ENCODE assay signal across 8 cellular contexts in the genomic region with DNA sequence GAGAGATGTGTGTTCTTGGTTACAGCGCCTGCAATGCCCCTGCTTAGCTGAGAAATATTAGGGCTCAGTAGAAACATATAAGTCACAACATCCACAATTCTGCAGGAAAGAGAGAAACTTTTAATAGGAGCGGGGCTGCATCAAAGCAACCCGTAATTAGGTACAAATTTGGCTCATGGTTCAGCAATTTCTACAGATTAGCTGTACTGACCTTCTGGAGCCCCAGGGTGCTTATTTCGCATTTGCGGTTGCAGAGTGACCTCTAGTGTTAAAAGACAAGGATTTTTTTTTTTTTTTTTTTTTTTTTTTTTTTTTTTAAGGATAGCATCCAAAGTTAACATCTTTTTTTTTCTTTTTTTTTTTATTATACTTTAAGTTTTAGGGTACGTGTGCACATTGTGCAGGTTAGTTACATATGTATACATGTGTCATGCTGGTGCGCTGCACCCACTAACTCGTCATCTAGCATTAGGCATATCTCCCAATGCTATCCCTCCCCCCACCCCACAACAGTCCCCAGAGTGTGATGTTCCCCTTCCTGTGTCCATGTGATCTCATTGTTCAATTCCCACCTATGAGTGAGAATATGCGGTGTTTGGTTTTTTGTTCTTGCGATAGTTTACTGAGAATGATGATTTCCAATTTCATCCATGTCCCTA.
A peak's percentile ranks its signal among the peaks of the same experiment; 100 is the strongest.
DNase-seq lines count a peak whose midpoint lies in the region; ATAC-seq, FAIRE-seq and TF ChIP-seq lines count a peak whose summit lies in the region.
"Not testable (repeated sequence)": the region's sequence is repeated elsewhere in the genome, so short reads cannot be mapped to it uniquely, and the experiment has no call there.

No MANE protein-coding gene starts in this region.

- dilution Hi-C loops in mammary epithelial cell (cut with HindIII; ENCODE audit: low sequenced_read_pairs) = not testable (repeated sequence)

- TF ChIP-seq CTCF in GM13976 (IDR thresholded peaks at IDR 0.05; ENCODE audit: borderline replicate concordance, control extremely low read depth, extremely low read depth, insufficient read depth, missing control alignments) = not testable (repeated sequence)
- TF ChIP-seq CTCF in mammary epithelial cell (conservative IDR thresholded peaks at IDR 0.05 in 1 of 2, IDR thresholded peaks at IDR 0.05 in 1 of 2; ENCODE audit: extremely low read depth in 1 of 2, insufficient read depth in 1 of 2, low read depth in 1 of 2, low read length in 2 of 2) (peak; percentile 33 to 49), heart left ventricle (IDR thresholded peaks at IDR 0.05) (peak; percentile 14 to 51 (median 34)), pancreas (IDR thresholded peaks at IDR 0.05) (peak in 2 of 4 donors; percentile 19 to 23)

- not testable (repeated sequence) for H3K27ac ChIP-seq in mammary epithelial cell (ENCODE audit: insufficient read depth, low read depth, low read length); heart left ventricle; pancreas

- not testable (repeated sequence) for H3K36me3 ChIP-seq in mammary epithelial cell (ENCODE audit: insufficient read depth, low read length); heart left ventricle; pancreas

- CTCF ChIA-PET in mammary epithelial cell (lab: Charles Lee; ENCODE audit: low non-redundant PET) = interaction anchor here (0.7 kb wide), 2 partner anchors 300 to 1434 kb away, joined by 9 to 14 read pairs; no protein-coding TSS in a partner anchor

- DNase-seq in AG20443 (ENCODE audit: low spot score) (peak; percentile 71), GM13976 (ENCODE audit: low spot score) (peak; percentile 58), HuH-7 (ENCODE audit: low spot score) (peak; percentile 70), NCI-H2227 treated with DMSO at 0.1 percent for 48 hours (lab: John Stamatoyannopoulos, UW) (peak; percentile 21), SK-N-DZ (ENCODE audit: low spot score) (peak; percentile 35), mammary epithelial cell (peak; percentile 30), pancreas (peak in 2 of 6 donors; percentile 7 to 22)
- not testable (repeated sequence) for DNase-seq in heart left ventricle

- intact Hi-C loops in mammary epithelial cell (cut with micrococcal nuclease) (loop anchor here (1.0 to 5.0 kb wide), 4 partner anchors 117 to 1938 kb away; no protein-coding TSS in a partner anchor), heart left ventricle (cut with DNase I) (loop anchor here in 4 of 10 donors (2.0 to 10.0 kb wide), 4 partner anchors 386 to 393 kb away; no protein-coding TSS in a partner anchor), pancreas (cut with DNase I) (loop anchor here in 2 of 3 donors (10.0 kb wide), 1 partner anchor 390 kb away; no protein-coding TSS in a partner anchor)

- not testable (repeated sequence) for H3K27me3 ChIP-seq in mammary epithelial cell (ENCODE audit: insufficient read depth, low read length)
- H3K27me3 ChIP-seq in heart left ventricle (peaks cover 0 to 66% (median 7%) of the 10 kb centered on the region in 9 donors), pancreas (peaks cover 0 to 13% (median 0%) of the 10 kb centered on the region in 4 donors)

- 14% methylated on average over 5 of the region's 10 CpGs for WGBS in mammary epithelial cell (ENCODE audit: low coverage, missing lambda C conversion rate)
- WGBS in heart left ventricle, 4 donors = 28 to 42% (median 35%) methylated on average over 8 to 10 of the region's 10 CpGs
- WGBS in pancreas, 2 donors = 18 to 25% methylated on average over 8 of the region's 10 CpGs

- not testable (repeated sequence) for H3K79me2 ChIP-seq in mammary epithelial cell (ENCODE audit: insufficient read depth, low read length)

- not testable (repeated sequence) for H3K4me1 ChIP-seq in mammary epithelial cell (ENCODE audit: insufficient read depth, low read length); heart left ventricle; pancreas

- BruUV-seq in mammary epithelial cell (replicated peaks; lab: Mats Ljungman, UMichigan) = not testable (repeated sequence)

- H4K20me1 ChIP-seq in mammary epithelial cell (ENCODE audit: insufficient read depth, low read length) = not testable (repeated sequence)

- not testable (repeated sequence) for ATAC-seq in heart left ventricle
- peak in 3 of 4 donors; percentile 61 to 77 (median 68) for ATAC-seq in pancreas

- H3K4me3 ChIP-seq in mammary epithelial cell (replicated peaks in 1 of 3; ENCODE audit: insufficient read depth in 1 of 3, low read depth in 2 of 3, low read length in 3 of 3); heart left ventricle; pancreas: not testable (repeated sequence)

- not testable (repeated sequence) for H3K4me2 ChIP-seq in mammary epithelial cell (ENCODE audit: insufficient read depth, low read depth, low read length)

- H3K9ac ChIP-seq in mammary epithelial cell (ENCODE audit: insufficient read depth, low read length) = not testable (repeated sequence)

- not testable (repeated sequence) for FAIRE-seq in pancreas (lab: Jason Lieb, UNC)

- not testable (repeated sequence) for H2AFZ ChIP-seq in mammary epithelial cell (ENCODE audit: low read depth, low read length)

- not testable (repeated sequence) for H3K9me3 ChIP-seq in mammary epithelial cell (replicated peaks; ENCODE audit: insufficient read depth, low read length); heart left ventricle; pancreas

- in situ Hi-C loops in GM13976 (cut with MboI; ENCODE audit: low sequenced_read_pairs, unreplicated experiment) (loop anchor here (10.0 kb wide), 1 partner anchor 390 kb away; no protein-coding TSS in a partner anchor), mammary epithelial cell (cut with MboI; ENCODE audit: low sequenced_read_pairs in 2 of 2) (loop anchor here in 1 of 2 donors (10.0 kb wide), 1 partner anchor 390 kb away; no protein-coding TSS in a partner anchor)

- not testable (repeated sequence) for TF ChIP-seq POLR2A in heart left ventricle (IDR thresholded peaks at IDR 0.05)
